Comparison of ENCODE assay signal across 25 cellular contexts in the genomic region with DNA sequence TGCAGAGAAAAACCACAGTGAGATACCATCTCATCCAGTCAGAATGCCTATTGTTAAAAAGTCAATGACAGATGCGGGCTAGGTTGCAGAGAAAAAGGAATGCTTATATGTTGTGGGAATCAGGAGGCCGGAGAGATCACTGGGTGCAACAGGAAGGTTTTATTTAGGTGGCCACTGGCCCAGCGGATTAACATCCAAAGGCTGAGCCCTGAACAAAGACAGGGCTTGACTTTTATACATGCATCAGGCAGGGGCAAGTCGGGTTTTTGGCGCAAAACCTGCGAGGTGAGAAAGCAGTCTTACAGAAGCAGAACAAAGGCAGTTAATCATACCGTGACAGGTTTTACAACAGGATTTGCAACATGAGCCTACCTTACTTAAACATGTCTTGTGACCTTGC.
"Had no signal": no experiment of that assay in that cellular context is flagged by ENCODE, and none has a peak within 500 bp of the region (broad histone marks: within the 10 kb centered on the region; RNA-seq: fewer than 3 reads in every experiment).

No MANE protein-coding gene starts in this region.

- H3K27ac ChIP-seq: breast epithelium, ovary, skin epidermis, thoracic aorta, vagina had no signal

- H3K4me1 Mint-ChIP-seq: activated CD4-positive, alpha-beta T cell treated with anti-CD3 and anti-CD28 coated beads for 36 hours; activated CD8-positive, alpha-beta memory T cell treated with anti-CD3 and anti-CD28 coated beads, Interleukin-2, amount 10 ng/mL, durations not matched to agents 7 days and 5 days; activated naive CD4-positive, alpha-beta T cell treated with anti-CD3 and anti-CD28 coated beads, Interleukin-2, amount 50 U/mL, for 24 hours; nephron progenitor cell had no signal

- H3K4me3 Mint-ChIP-seq: activated CD4-positive, alpha-beta T cell treated with anti-CD3 and anti-CD28 coated beads for 36 hours; activated CD8-positive, alpha-beta memory T cell treated with anti-CD3 and anti-CD28 coated beads, Interleukin-2, amount 10 ng/mL, durations not matched to agents 7 days and 5 days; activated CD8-positive, alpha-beta T cell treated with anti-CD3 and anti-CD28 coated beads, Interleukin-2, amount 10 ng/mL, durations not matched to agents 7 days and 5 days; activated naive CD4-positive, alpha-beta T cell treated with anti-CD3 and anti-CD28 coated beads, Interleukin-2, amount 50 U/mL, for 24 hours; nephron progenitor cell; stimulated activated naive CD8-positive, alpha-beta T cell treated with anti-CD3 and anti-CD28 coated beads, Interleukin-15, Interleukin-2, amounts not matched to agents 100 ng/mL and 50 ng/mL, for 24 hours; type B pancreatic cell had no signal

- DNase-seq: activated CD4-positive, alpha-beta T cell treated with anti-CD3 and anti-CD28 coated beads for 36 hours; activated CD4-positive, CD25-positive, alpha-beta regulatory T cell; activated CD8-positive, alpha-beta memory T cell treated with anti-CD3 and anti-CD28 coated beads, Interleukin-2, amount 10 ng/mL, durations not matched to agents 7 days and 5 days; activated CD8-positive, alpha-beta T cell treated with anti-CD3 and anti-CD28 coated beads, Interleukin-2, amount 10 ng/mL, durations not matched to agents 7 days and 5 days; activated T-cell treated with anti-CD3 and anti-CD28 coated beads, Interleukin-2, amount 50 U/mL, for 48 hours; central memory CD4-positive, alpha-beta T cell; foreskin fibroblast; head of caudate nucleus; hippocampal formation; left cardiac atrium; mammary epithelial cell; nephron progenitor cell; ovary; stimulated activated CD4-positive, alpha-beta T cell treated with anti-CD3 and anti-CD28 coated beads, Interleukin-12 subunit alpha, Interleukin-12 subunit beta, amount 100 ng/mL, for 4 hours; stimulated activated CD4-positive, alpha-beta T cell treated with anti-CD3 and anti-CD28 coated beads, Interleukin-4, amount 100 ng/mL, for 1 hour had no signal

- ATAC-seq: activated CD4-positive, alpha-beta T cell treated with anti-CD3 and anti-CD28 coated beads for 36 hours; activated CD8-positive, alpha-beta memory T cell treated with anti-CD3 and anti-CD28 coated beads, Interleukin-2, amount 10 ng/mL, durations not matched to agents 7 days and 5 days; activated CD8-positive, alpha-beta T cell treated with anti-CD3 and anti-CD28 coated beads, Interleukin-2, amount 10 ng/mL, durations not matched to agents 7 days and 5 days; left cardiac atrium; sciatic nerve had no signal

- H3K4me1 ChIP-seq: breast epithelium, vagina had no signal

- H3K27me3 ChIP-seq: breast epithelium, ovary, vagina had no signal

- H3K27ac Mint-ChIP-seq: activated CD4-positive, alpha-beta T cell treated with anti-CD3 and anti-CD28 coated beads for 36 hours; activated CD8-positive, alpha-beta memory T cell treated with anti-CD3 and anti-CD28 coated beads, Interleukin-2, amount 10 ng/mL, durations not matched to agents 7 days and 5 days; activated CD8-positive, alpha-beta T cell treated with anti-CD3 and anti-CD28 coated beads, Interleukin-2, amount 10 ng/mL, durations not matched to agents 7 days and 5 days; activated naive CD4-positive, alpha-beta T cell treated with anti-CD3 and anti-CD28 coated beads, Interleukin-2, amount 50 U/mL, for 24 hours; activated T-helper 2 cell treated with anti-CD3 and anti-CD28 coated beads, Interferon-gamma antibody, Interleukin-2, Interleukin-4, amounts not matched to agents 10 μg/mL and 5 μg/mL and 100 μg/mL, durations not matched to agents 14 hours and 24 hours and 36 hours; nephron progenitor cell; progenitor cell of endocrine pancreas; stimulated activated naive CD8-positive, alpha-beta T cell treated with anti-CD3 and anti-CD28 coated beads, Interleukin-15, Interleukin-2, amounts not matched to agents 100 ng/mL and 50 ng/mL, for 24 hours; type B pancreatic cell had no signal

- H3K36me3 ChIP-seq: breast epithelium, ovary had no signal

- H3K4me3 ChIP-seq: breast epithelium, ovary, skin epidermis, thoracic aorta, vagina had no signal

- H3K27me3 Mint-ChIP-seq: activated CD4-positive, alpha-beta T cell treated with anti-CD3 and anti-CD28 coated beads for 36 hours; activated CD8-positive, alpha-beta memory T cell treated with anti-CD3 and anti-CD28 coated beads, Interleukin-2, amount 10 ng/mL, durations not matched to agents 7 days and 5 days; activated naive CD4-positive, alpha-beta T cell treated with anti-CD3 and anti-CD28 coated beads, Interleukin-2, amount 50 U/mL, for 24 hours; progenitor cell of endocrine pancreas; stimulated activated naive CD8-positive, alpha-beta T cell treated with anti-CD3 and anti-CD28 coated beads, Interleukin-15, Interleukin-2, amounts not matched to agents 100 ng/mL and 50 ng/mL, for 24 hours; type B pancreatic cell had no signal
